10 cellular contexts compared by ENCODE assay signal in genomic region chr2:134657650-134658250, GRCh38.
DNase-seq lines count a peak whose midpoint lies in the region; ATAC-seq and TF ChIP-seq lines count a peak whose summit lies in the region.
"Had no signal": no experiment of that assay in that cellular context is flagged by ENCODE, and none has a peak within 500 bp of the region (broad histone marks: within the 10 kb centered on the region; RNA-seq: fewer than 3 reads in every experiment).

No MANE protein-coding gene starts in this region.

- H3K36me3 ChIP-seq in IMR-90 (ENCODE audit: control insufficient read depth, insufficient read depth, low read length) (no peaks in the 10 kb centered on the region), adipocyte (ENCODE audit: control insufficient read depth, insufficient read depth, low read length, severe bottlenecking) (no peaks in the 10 kb centered on the region)

- no peaks in the 10 kb centered on the region for H3K4me1 ChIP-seq in IMR-90 (ENCODE audit: control insufficient read depth, insufficient read depth, low read length)
- no peaks in the 10 kb centered on the region for H3K4me1 ChIP-seq in adipocyte (ENCODE audit: control insufficient read depth, insufficient read depth, low read length)

- no peak overlapping the region for H3K4me2 ChIP-seq in IMR-90 (ENCODE audit: low read depth, low read length)

- no peaks in the 10 kb centered on the region for H4K20me1 ChIP-seq in IMR-90 (ENCODE audit: insufficient read depth, low read length)

- no peak overlapping the region for H3K56ac ChIP-seq in IMR-90 (ENCODE audit: extremely low read depth, insufficient read depth, low read length)

- H3K9me3 ChIP-seq in IMR-90 (ENCODE audit: control insufficient read depth, insufficient read depth, low read length) (no peaks in the 10 kb centered on the region), adipocyte (ENCODE audit: control insufficient read depth, low read length) (no peaks in the 10 kb centered on the region)

- H3K4me3 Mint-ChIP-seq in mesothelial cell of epicardium: no peak overlapping the region

- peak; percentile 30; the same call in 1 of the 2 replicates for TF ChIP-seq CTCF in IMR-90 (conservative IDR thresholded peaks at IDR 0.05; ENCODE audit: low read depth, low read length)
- TF ChIP-seq CTCF in mesothelial cell of epicardium (IDR thresholded peaks at IDR 0.05; ENCODE audit: unreplicated experiment): peak; percentile 35

- no peak overlapping the region for H2BK15ac ChIP-seq in IMR-90 (ENCODE audit: low read depth, low read length)

- peaks cover 8% of the 10 kb centered on the region for H3K27me3 Mint-ChIP-seq in mesothelial cell of epicardium (ENCODE audit: low read depth)

- 100% methylated on average over 1 of the region's 12 CpGs; no CpG with 5 or more reads in 1 of the 2 experiments for WGBS in IMR-90 (ENCODE audit: extremely low coverage in 2 of 2, insufficient read length in 1 of 2), 2 experiments

- no peak overlapping the region for H3K27ac ChIP-seq in IMR-90 (ENCODE audit: insufficient read depth, low read length)

- POLR2A ChIA-PET in IMR-90 (lab: Charles Lee; ENCODE audit: unreplicated experiment): no interaction called here

- H2BK20ac ChIP-seq in IMR-90 (ENCODE audit: low read depth, low read length): no peak overlapping the region

- CTCF ChIA-PET in IMR-90 (lab: Yijun Ruan, JAX): no interaction called here

- H3K23ac ChIP-seq in IMR-90 (ENCODE audit: low read depth, low read length): no peak overlapping the region

- H2AFZ ChIP-seq in IMR-90 (replicated peaks; ENCODE audit: low read length, poor library complexity): no peak overlapping the region

- no peaks in the 10 kb centered on the region for H3K27me3 ChIP-seq in IMR-90 (ENCODE audit: control insufficient read depth, insufficient read depth, low read length)
- H3K27me3 ChIP-seq in adipocyte (replicated peaks; ENCODE audit: control insufficient read depth, insufficient read depth, low read length): peaks cover 13% of the 10 kb centered on the region

- H3K18ac ChIP-seq in IMR-90 (ENCODE audit: low read depth, low read length): no peak overlapping the region

- no peak overlapping the region for H2BK5ac ChIP-seq in IMR-90 (ENCODE audit: low read depth, low read length, poor library complexity, severe bottlenecking)

- H4K91ac ChIP-seq in IMR-90 (ENCODE audit: insufficient read depth, low read depth, low read length): no peak overlapping the region

- H3K4me1 Mint-ChIP-seq in mesothelial cell of epicardium: no peaks in the 10 kb centered on the region

- dilution Hi-C loops in IMR-90 (cut with HindIII; ENCODE audit: low sequenced_read_pairs, unreplicated experiment): no loop called here

- TF ChIP-seq RAD21 in IMR-90 (IDR thresholded peaks at IDR 0.05; ENCODE audit: low read length): no peak

- H3K36me3 Mint-ChIP-seq in mesothelial cell of epicardium: no peaks in the 10 kb centered on the region

- no peak overlapping the region for H3K9ac ChIP-seq in IMR-90 (ENCODE audit: low read depth, low read length)
- no peak overlapping the region for H3K9ac ChIP-seq in adipocyte (ENCODE audit: low read length)

- no peak overlapping the region for H3K27ac Mint-ChIP-seq in mesothelial cell of epicardium

- peaks cover 5% of the 10 kb centered on the region for H3K9me3 Mint-ChIP-seq in mesothelial cell of epicardium

- TF ChIP-seq POLR2A in IMR-90 (IDR thresholded peaks at IDR 0.05; ENCODE audit: low read depth, low read length): no peak

- no peak for ATAC-seq in IMR-90 (ENCODE audit: low read depth)
- no peak for ATAC-seq in HG03159 (IDR thresholded peaks at IDR 0.05; ENCODE audit: unreplicated experiment)

- no peak overlapping the region for H3K4me3 ChIP-seq in IMR-90 (ENCODE audit: insufficient read depth, low read depth, low read length)
- H3K4me3 ChIP-seq in adipocyte (ENCODE audit: low read length): no peak overlapping the region

- BruUV-seq in IMR-90 (replicated peaks; lab: Mats Ljungman, UMichigan): no TSS peak

- H3K9me1 ChIP-seq in IMR-90 (ENCODE audit: insufficient read depth, low read length): no peaks in the 10 kb centered on the region

- H4K8ac ChIP-seq in IMR-90 (ENCODE audit: low read depth in 2 of 2, low read length in 2 of 2): no peak overlapping the region

- H3K14ac ChIP-seq in IMR-90 (replicated peaks; ENCODE audit: low read depth, low read length): no peak overlapping the region

- DNase-seq in DMS 273 (lab: John Stamatoyannopoulos, UW; ENCODE audit: unreplicated experiment) (peak; percentile 59), DMS 273 treated with DMSO at 0.1 percent for 48 hours (lab: John Stamatoyannopoulos, UW) (no peak), IMR-90 (no peak), adipocyte (ENCODE audit: low read depth) (peak; percentile 31), mesothelial cell of epicardium (ENCODE audit: low spot score in 2 of 2, unreplicated experiment in 2 of 2) (no peak), NCI-H748 treated with DMSO at 0.1 percent for 48 hours (lab: John Stamatoyannopoulos, UW) (no peak), NCI-H2081 (lab: John Stamatoyannopoulos, UW) (no peak)
- DNase-seq: GOT3, NCI-H1694 had no signal

- H4K5ac ChIP-seq in IMR-90 (ENCODE audit: low read depth, low read length): no peak overlapping the region

- no peak overlapping the region for H2BK120ac ChIP-seq in IMR-90 (ENCODE audit: low read depth, low read length)

- no peaks in the 10 kb centered on the region for H3K79me1 ChIP-seq in IMR-90 (ENCODE audit: low read depth in 1 of 2, low read length in 2 of 2)

- H2AK9ac ChIP-seq in IMR-90 (replicated peaks; ENCODE audit: low read depth, low read length, poor library complexity): no peak overlapping the region

- no peak overlapping the region for H3K4ac ChIP-seq in IMR-90 (ENCODE audit: low read depth, low read length)

- in situ Hi-C loops in IMR-90 (cut with MboI; ENCODE audit: low sequenced_read_pairs): no loop called here

- no peak overlapping the region for H2AK5ac ChIP-seq in IMR-90 (ENCODE audit: low read depth, low read length)

- intact Hi-C loops in IMR-90 (cut with micrococcal nuclease): loop anchor here (2.0 kb wide), 1 partner anchor 241 kb away; no protein-coding TSS in a partner anchor

TF ChIP-seq in IMR-90, 13 proteins besides CTCF, POLR2A, EP300 and RAD21:
- peak; percentile 28; the same call in 1 of the 2 replicates for TF ChIP-seq SMC3 (IDR thresholded peaks at IDR 0.05; ENCODE audit: low read depth, low read length)
- TF ChIP-seq USF2 (IDR thresholded peaks at IDR 0.05; ENCODE audit: low read depth, low read length): no peak

Comparison
In these comparisons a context has a peak if more than half of its experiments do, and no peak if none do; other contexts are left out.
1. DNase-seq: peak in DMS 273 (single experiment) and adipocyte (single experiment); none in DMS 273 treated with DMSO at 0.1 percent for 48 hours (single experiment), IMR-90 (single experiment), mesothelial cell of epicardium (0 of 2), NCI-H748 treated with DMSO at 0.1 percent for 48 hours (single experiment) and NCI-H2081 (0 of 2).